8 cellular contexts compared by ENCODE assay signal in the genomic region with DNA sequence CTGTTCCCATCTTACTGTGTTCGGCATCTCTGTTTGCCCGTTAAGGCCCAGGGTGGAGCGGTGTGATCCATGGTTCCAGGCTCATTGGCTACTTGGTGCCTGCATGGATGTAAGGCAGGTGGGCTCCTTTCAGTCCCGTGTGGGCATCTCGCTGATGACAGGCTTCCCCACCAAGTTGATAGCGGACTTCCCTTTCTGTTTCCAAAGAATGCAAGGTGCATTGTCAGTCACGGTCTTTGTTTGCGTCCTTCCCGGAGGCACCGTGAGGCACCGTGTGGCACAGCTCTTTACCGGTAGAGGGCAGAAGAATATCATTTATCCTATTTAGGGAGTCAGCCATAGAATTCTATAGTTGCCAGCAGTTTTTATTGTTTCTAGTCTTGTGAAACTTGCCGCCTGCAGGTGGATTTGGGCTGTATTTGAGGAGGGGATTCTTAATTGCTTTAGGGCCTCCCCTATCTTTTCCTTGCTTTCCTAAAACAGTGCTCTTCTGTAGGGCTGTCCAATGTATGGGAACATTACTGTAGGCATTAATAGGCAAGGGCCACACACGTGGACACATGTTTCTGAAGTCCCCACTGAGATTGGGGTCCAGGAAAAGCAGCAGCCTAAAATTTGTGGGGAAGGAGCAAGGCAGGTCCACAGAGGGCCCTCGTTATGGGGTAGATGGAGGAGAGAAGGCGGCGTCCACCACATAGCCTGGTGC.
DNase-seq lines count a peak whose midpoint lies in the region; ATAC-seq and TF ChIP-seq lines count a peak whose summit lies in the region.

No MANE protein-coding gene starts in this region.

- peak; percentile 86 for TF ChIP-seq CTCF in brain microvascular endothelial cell (IDR thresholded peaks at IDR 0.05; ENCODE audit: low read depth, low read length, missing control alignments)

- no peak overlapping the region for H3K9ac ChIP-seq in Karpas-422 (ENCODE audit: low read length)

- peak; percentile 49 for DNase-seq in GDM1 (lab: John Stamatoyannopoulos, UW)
- DNase-seq in Karpas-422: peak; percentile 85
- DNase-seq in T-helper 17 cell: peak; percentile 18 to 27 (median 23)
- peak; percentile 15 for DNase-seq in brain microvascular endothelial cell
- peak; percentile 44 for DNase-seq in iris pigment epithelial cell (ENCODE audit: low read depth)
- peak; percentile 42 to 59 for DNase-seq in stimulated activated CD4-positive, alpha-beta T cell treated with anti-CD3 and anti-CD28 coated beads, Interleukin-2, amount 100 ng/mL, for 24 hours

- no peak overlapping the region for H3K27ac ChIP-seq in Karpas-422 (ENCODE audit: low read length)
- no peak overlapping the region for H3K27ac ChIP-seq in brain microvascular endothelial cell

- H3K36me3 ChIP-seq in Karpas-422 (ENCODE audit: insufficient read depth, low read length) (0 out of 2 replicates have a peak, but pooled peaks cover 3% of the 10 kb centered on the region), brain microvascular endothelial cell (replicated peaks) (no peaks in the 10 kb centered on the region)

- peaks cover 2% of the 10 kb centered on the region for H3K36me3 Mint-ChIP-seq in T-helper 17 cell (ENCODE audit: low read depth)

- H4K20me1 ChIP-seq in Karpas-422 (ENCODE audit: insufficient read depth, low read depth, low read length): no peaks in the 10 kb centered on the region; the same call in 1 of the 2 replicates

- peak overlapping the region; percentile 93 for H3K27ac Mint-ChIP-seq in T-helper 17 cell

- H3K4me3 ChIP-seq in Karpas-422 (ENCODE audit: low read length): no peak overlapping the region
- no peak overlapping the region for H3K4me3 ChIP-seq in brain microvascular endothelial cell (ENCODE audit: low read depth, low read length)

- H3K4me2 ChIP-seq in Karpas-422 (ENCODE audit: low read depth, low read length, poor library complexity, severe bottlenecking): no peak overlapping the region

- H3K9me3 ChIP-seq in Karpas-422 (ENCODE audit: low read length) (no peaks in the 10 kb centered on the region), T-helper 17 cell (ENCODE audit: control insufficient read depth, low read length, poor library complexity, severe bottlenecking) (no peaks in the 10 kb centered on the region)

- ATAC-seq in GM21717 (IDR thresholded peaks at IDR 0.05; ENCODE audit: unreplicated experiment): peak; percentile 65
- ATAC-seq in T-helper 17 cell: peak; percentile 61
- no peak for ATAC-seq in HG03469 (IDR thresholded peaks at IDR 0.05; ENCODE audit: unreplicated experiment)

- H3K4me1 Mint-ChIP-seq in T-helper 17 cell: peaks cover 56% of the 10 kb centered on the region

- no peak overlapping the region for H2AFZ ChIP-seq in Karpas-422 (ENCODE audit: low read length)

- H3K27me3 Mint-ChIP-seq in T-helper 17 cell: no peaks in the 10 kb centered on the region

- in situ Hi-C loops in brain microvascular endothelial cell (cut with HindIII; ENCODE audit: low pct_ligation_motif_present, low sequenced_read_pairs): no loop called here

- H3K4me1 ChIP-seq in Karpas-422 (ENCODE audit: low read length): peaks cover 37% of the 10 kb centered on the region

- H3K79me2 ChIP-seq in Karpas-422 (ENCODE audit: low read length): peaks cover 66% of the 10 kb centered on the region

- peak overlapping the region; percentile 79 for H3K4me3 Mint-ChIP-seq in T-helper 17 cell

- no peaks in the 10 kb centered on the region for H3K9me2 ChIP-seq in Karpas-422 (replicated peaks; ENCODE audit: insufficient read depth, low read length)

- H3K27me3 ChIP-seq in Karpas-422 (ENCODE audit: low read length) (no peaks in the 10 kb centered on the region), brain microvascular endothelial cell (replicated peaks) (no peaks in the 10 kb centered on the region)

Comparison
In these comparisons a context has a peak if more than half of its experiments do, and no peak if none do; other contexts are left out.
1. DNase-seq: peak in every context shown above with its lines; median percentile 85 in Karpas-422; 50 in stimulated activated CD4-positive, alpha-beta T cell treated with anti-CD3 and anti-CD28 coated beads, Interleukin-2, amount 100 ng/mL, for 24 hours; 49 in GDM1; 44 in iris pigment epithelial cell; 23 in T-helper 17 cell; 15 in brain microvascular endothelial cell.